10 cellular contexts compared by ENCODE assay signal in genomic region chr5:124576848-124577409, GRCh38.
DNase-seq lines count a peak whose midpoint lies in the region; ATAC-seq lines count a peak whose summit lies in the region.
"Had no signal": no experiment of that assay in that cellular context is flagged by ENCODE, and none has a peak within 500 bp of the region (broad histone marks: within the 10 kb centered on the region; RNA-seq: fewer than 3 reads in every experiment).

No MANE protein-coding gene starts in this region.

- H3K27ac ChIP-seq in temporal lobe (ENCODE audit: low read depth, low read length) = peak overlapping the region; percentile 85

- ATAC-seq in GM19372 (IDR thresholded peaks at IDR 0.05; ENCODE audit: low read depth, unreplicated experiment) (peak; percentile 66), HG02759 (IDR thresholded peaks at IDR 0.05; ENCODE audit: unreplicated experiment) (peak; percentile 90), HG03521 (IDR thresholded peaks at IDR 0.05; ENCODE audit: unreplicated experiment) (peak; percentile 90), HG03039 (IDR thresholded peaks at IDR 0.05; ENCODE audit: unreplicated experiment) (no peak)
- ATAC-seq: activated CD8-positive, alpha-beta memory T cell treated with anti-CD3 and anti-CD28 coated beads, Interleukin-2, amount 10 ng/mL, durations not matched to agents 7 days and 5 days had no signal

- no peak for DNase-seq in stimulated activated CD4-positive, alpha-beta T cell treated with anti-CD3 and anti-CD28 coated beads, Interleukin-15, amount 100 ng/mL, for 24 hours
- DNase-seq in activated CD4-positive, alpha-beta T cell treated with anti-CD3 and anti-CD28 coated beads for 1 hour = no peak
- DNase-seq: activated CD8-positive, alpha-beta memory T cell treated with anti-CD3 and anti-CD28 coated beads, Interleukin-2, amount 10 ng/mL, durations not matched to agents 7 days and 5 days; DMS79; NCI-H1930 had no signal
